1 cellular context compared by ENCODE assay signal in the genomic region with DNA sequence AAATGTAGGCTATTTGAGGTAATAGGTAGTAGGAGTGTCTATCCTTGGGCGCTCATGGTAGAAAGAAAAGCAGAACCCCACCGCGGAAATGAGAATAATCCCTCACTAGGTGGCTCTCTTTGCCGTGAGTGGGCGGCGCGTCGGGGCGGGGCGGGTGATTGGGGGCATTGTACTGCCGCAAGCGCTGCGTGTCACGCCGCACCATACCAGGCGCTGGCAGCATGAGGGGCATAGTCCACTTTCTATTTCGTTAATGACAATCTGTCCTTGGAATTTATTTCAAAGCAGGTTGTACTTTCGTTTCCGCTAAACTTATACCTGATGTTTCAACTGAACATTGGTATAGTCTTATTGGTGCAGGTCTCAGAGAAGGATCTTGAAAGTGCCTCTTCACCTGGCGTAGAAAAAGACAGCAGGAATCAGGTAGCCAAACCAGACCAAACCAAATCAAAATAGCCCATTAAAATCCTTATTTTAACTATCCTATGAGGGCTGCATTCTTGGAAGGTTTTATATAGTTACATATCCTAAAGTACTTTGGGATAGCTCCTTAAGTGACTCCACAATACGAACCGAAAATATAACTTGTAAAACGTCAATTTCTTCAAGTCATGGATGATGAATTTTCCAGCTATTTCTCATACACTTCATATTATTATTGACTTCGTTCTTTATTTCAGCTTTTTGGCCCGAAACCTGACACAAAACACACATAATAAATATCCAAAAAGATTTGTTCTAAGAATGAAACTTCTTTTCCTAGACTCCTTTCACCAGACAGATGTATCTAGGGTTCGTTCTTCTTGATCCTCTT.
TF ChIP-seq lines count a peak whose summit lies in the region.

No MANE protein-coding gene starts in this region.

TF ChIP-seq in HepG2, 621 proteins besides CTCF, POLR2A, EP300 and RAD21 (continued from another document and continues in another):
- TF ChIP-seq, protein P1, sequence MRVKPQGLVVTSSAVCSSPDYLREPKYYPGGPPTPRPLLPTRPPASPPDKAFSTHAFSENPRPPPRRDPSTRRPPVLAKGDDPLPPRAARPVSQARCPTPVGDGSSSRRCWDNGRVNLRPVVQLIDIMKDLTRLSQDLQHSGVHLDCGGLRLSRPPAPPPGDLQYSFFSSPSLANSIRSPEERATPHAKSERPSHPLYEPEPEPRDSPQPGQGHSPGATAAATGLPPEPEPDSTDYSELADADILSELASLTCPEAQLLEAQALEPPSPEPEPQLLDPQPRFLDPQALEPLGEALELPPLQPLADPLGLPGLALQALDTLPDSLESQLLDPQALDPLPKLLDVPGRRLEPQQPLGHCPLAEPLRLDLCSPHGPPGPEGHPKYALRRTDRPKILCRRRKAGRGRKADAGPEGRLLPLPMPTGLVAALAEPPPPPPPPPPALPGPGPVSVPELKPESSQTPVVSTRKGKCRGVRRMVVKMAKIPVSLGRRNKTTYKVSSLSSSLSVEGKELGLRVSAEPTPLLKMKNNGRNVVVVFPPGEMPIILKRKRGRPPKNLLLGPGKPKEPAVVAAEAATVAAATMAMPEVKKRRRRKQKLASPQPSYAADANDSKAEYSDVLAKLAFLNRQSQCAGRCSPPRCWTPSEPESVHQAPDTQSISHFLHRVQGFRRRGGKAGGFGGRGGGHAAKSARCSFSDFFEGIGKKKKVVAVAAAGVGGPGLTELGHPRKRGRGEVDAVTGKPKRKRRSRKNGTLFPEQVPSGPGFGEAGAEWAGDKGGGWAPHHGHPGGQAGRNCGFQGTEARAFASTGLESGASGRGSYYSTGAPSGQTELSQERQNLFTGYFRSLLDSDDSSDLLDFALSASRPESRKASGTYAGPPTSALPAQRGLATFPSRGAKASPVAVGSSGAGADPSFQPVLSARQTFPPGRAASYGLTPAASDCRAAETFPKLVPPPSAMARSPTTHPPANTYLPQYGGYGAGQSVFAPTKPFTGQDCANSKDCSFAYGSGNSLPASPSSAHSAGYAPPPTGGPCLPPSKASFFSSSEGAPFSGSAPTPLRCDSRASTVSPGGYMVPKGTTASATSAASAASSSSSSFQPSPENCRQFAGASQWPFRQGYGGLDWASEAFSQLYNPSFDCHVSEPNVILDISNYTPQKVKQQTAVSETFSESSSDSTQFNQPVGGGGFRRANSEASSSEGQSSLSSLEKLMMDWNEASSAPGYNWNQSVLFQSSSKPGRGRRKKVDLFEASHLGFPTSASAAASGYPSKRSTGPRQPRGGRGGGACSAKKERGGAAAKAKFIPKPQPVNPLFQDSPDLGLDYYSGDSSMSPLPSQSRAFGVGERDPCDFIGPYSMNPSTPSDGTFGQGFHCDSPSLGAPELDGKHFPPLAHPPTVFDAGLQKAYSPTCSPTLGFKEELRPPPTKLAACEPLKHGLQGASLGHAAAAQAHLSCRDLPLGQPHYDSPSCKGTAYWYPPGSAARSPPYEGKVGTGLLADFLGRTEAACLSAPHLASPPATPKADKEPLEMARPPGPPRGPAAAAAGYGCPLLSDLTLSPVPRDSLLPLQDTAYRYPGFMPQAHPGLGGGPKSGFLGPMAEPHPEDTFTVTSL (CRISPR knock-in tag; IDR thresholded peaks at IDR 0.05; ENCODE audit: borderline replicate concordance): peak; percentile 23; the same call in 1 of the 2 replicates
- TF ChIP-seq, protein P2, sequence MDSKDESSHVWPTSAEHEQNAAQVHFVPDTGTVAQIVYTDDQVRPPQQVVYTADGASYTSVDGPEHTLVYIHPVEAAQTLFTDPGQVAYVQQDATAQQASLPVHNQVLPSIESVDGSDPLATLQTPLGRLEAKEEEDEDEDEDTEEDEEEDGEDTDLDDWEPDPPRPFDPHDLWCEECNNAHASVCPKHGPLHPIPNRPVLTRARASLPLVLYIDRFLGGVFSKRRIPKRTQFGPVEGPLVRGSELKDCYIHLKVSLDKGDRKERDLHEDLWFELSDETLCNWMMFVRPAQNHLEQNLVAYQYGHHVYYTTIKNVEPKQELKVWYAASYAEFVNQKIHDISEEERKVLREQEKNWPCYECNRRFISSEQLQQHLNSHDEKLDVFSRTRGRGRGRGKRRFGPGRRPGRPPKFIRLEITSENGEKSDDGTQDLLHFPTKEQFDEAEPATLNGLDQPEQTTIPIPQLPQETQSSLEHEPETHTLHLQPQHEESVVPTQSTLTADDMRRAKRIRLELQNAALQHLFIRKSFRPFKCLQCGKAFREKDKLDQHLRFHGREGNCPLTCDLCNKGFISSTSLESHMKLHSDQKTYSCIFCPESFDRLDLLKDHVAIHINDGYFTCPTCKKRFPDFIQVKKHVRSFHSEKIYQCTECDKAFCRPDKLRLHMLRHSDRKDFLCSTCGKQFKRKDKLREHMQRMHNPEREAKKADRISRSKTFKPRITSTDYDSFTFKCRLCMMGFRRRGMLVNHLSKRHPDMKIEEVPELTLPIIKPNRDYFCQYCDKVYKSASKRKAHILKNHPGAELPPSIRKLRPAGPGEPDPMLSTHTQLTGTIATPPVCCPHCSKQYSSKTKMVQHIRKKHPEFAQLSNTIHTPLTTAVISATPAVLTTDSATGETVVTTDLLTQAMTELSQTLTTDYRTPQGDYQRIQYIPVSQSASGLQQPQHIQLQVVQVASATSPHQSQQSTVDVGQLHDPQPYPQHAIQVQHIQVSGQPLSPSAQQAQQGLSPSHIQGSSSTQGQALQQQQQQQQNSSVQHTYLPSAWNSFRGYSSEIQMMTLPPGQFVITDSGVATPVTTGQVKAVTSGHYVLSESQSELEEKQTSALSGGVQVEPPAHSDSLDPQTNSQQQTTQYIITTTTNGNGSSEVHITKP (CRISPR knock-in tag; IDR thresholded peaks at IDR 0.05; ENCODE audit: low read depth): peak; percentile 73; the same call in 1 of the 2 replicates
- no peak for TF ChIP-seq ZFYVE20 (CRISPR knock-in tag; IDR thresholded peaks at IDR 0.05; ENCODE audit: borderline replicate concordance, low read depth)
- TF ChIP-seq ZNF558 (CRISPR knock-in tag; IDR thresholded peaks at IDR 0.05; ENCODE audit: borderline replicate concordance): peak; percentile 62; the same call in 1 of the 2 replicates
- TF ChIP-seq KDM5B (CRISPR knock-in tag; IDR thresholded peaks at IDR 0.05; ENCODE audit: borderline replicate concordance): no peak; the same call in 1 of the 2 replicates
- peak; percentile 50; the same call in 1 of the 2 replicates for TF ChIP-seq ELF1 (CRISPR knock-in tag; IDR thresholded peaks at IDR 0.05)
- no peak for TF ChIP-seq ZNF709 (CRISPR knock-in tag; IDR thresholded peaks at IDR 0.05)
- no peak for TF ChIP-seq ZNF24 (IDR thresholded peaks at IDR 0.05)
- 0 out of 2 replicates have a peak, but pooled peaks have one; percentile 31 for TF ChIP-seq RFXANK (CRISPR knock-in tag; IDR thresholded peaks at IDR 0.05)
- TF ChIP-seq ZNF138 (CRISPR knock-in tag; IDR thresholded peaks at IDR 0.05; ENCODE audit: low read depth): no peak
- TF ChIP-seq ZNF326 (CRISPR knock-in tag; IDR thresholded peaks at IDR 0.05; ENCODE audit: borderline replicate concordance): no peak
- TF ChIP-seq TARDBP (CRISPR knock-in tag; IDR thresholded peaks at IDR 0.05): peak; percentile 76; the same call in 1 of the 2 replicates
- peak; percentile 73 for TF ChIP-seq PHF21A (CRISPR knock-in tag; IDR thresholded peaks at IDR 0.05)
- TF ChIP-seq ISL2 (CRISPR knock-in tag; IDR thresholded peaks at IDR 0.05): peak; percentile 44; the same call in 1 of the 2 replicates
- TF ChIP-seq, protein P3, sequence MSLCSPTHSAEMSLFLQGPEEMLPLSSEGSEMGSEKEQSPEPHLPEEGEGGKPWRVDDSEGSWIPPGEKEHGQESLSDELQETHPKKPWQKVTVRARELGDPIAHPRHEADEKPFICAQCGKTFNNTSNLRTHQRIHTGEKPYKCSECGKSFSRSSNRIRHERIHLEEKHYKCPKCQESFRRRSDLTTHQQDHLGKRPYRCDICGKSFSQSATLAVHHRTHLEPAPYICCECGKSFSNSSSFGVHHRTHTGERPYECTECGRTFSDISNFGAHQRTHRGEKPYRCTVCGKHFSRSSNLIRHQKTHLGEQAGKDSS (CRISPR knock-in tag; IDR thresholded peaks at IDR 0.05; ENCODE audit: borderline replicate concordance, low read depth): no peak
- no peak for TF ChIP-seq ZNF263 (CRISPR knock-in tag; IDR thresholded peaks at IDR 0.05)
- no peak for TF ChIP-seq IKZF1 (IDR thresholded peaks at IDR 0.05)
- TF ChIP-seq, protein P4, sequence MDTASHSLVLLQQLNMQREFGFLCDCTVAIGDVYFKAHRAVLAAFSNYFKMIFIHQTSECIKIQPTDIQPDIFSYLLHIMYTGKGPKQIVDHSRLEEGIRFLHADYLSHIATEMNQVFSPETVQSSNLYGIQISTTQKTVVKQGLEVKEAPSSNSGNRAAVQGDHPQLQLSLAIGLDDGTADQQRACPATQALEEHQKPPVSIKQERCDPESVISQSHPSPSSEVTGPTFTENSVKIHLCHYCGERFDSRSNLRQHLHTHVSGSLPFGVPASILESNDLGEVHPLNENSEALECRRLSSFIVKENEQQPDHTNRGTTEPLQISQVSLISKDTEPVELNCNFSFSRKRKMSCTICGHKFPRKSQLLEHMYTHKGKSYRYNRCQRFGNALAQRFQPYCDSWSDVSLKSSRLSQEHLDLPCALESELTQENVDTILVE (CRISPR knock-in tag; IDR thresholded peaks at IDR 0.05): peak; percentile 66; the same call in 1 of the 2 replicates
- TF ChIP-seq RXRB (CRISPR knock-in tag; IDR thresholded peaks at IDR 0.05; ENCODE audit: borderline replicate concordance): peak; percentile 69
- TF ChIP-seq FOXA3 (CRISPR knock-in tag; IDR thresholded peaks at IDR 0.05): peak; percentile 50
- TF ChIP-seq, protein P5, sequence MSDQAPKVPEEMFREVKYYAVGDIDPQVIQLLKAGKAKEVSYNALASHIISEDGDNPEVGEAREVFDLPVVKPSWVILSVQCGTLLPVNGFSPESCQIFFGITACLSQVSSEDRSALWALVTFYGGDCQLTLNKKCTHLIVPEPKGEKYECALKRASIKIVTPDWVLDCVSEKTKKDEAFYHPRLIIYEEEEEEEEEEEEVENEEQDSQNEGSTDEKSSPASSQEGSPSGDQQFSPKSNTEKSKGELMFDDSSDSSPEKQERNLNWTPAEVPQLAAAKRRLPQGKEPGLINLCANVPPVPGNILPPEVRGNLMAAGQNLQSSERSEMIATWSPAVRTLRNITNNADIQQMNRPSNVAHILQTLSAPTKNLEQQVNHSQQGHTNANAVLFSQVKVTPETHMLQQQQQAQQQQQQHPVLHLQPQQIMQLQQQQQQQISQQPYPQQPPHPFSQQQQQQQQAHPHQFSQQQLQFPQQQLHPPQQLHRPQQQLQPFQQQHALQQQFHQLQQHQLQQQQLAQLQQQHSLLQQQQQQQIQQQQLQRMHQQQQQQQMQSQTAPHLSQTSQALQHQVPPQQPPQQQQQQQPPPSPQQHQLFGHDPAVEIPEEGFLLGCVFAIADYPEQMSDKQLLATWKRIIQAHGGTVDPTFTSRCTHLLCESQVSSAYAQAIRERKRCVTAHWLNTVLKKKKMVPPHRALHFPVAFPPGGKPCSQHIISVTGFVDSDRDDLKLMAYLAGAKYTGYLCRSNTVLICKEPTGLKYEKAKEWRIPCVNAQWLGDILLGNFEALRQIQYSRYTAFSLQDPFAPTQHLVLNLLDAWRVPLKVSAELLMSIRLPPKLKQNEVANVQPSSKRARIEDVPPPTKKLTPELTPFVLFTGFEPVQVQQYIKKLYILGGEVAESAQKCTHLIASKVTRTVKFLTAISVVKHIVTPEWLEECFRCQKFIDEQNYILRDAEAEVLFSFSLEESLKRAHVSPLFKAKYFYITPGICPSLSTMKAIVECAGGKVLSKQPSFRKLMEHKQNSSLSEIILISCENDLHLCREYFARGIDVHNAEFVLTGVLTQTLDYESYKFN (CRISPR knock-in tag; conservative IDR thresholded peaks at IDR 0.05): peak; percentile 81; the same call in 1 of the 2 replicates
- 0 out of 2 replicates have a peak, but pooled peaks have one; percentile 43 for TF ChIP-seq ZFP90 (CRISPR knock-in tag; IDR thresholded peaks at IDR 0.05; ENCODE audit: borderline replicate concordance)
- no peak for TF ChIP-seq ZBTB8A (CRISPR knock-in tag; IDR thresholded peaks at IDR 0.05; ENCODE audit: borderline replicate concordance, low read depth)
- TF ChIP-seq, protein P6, sequence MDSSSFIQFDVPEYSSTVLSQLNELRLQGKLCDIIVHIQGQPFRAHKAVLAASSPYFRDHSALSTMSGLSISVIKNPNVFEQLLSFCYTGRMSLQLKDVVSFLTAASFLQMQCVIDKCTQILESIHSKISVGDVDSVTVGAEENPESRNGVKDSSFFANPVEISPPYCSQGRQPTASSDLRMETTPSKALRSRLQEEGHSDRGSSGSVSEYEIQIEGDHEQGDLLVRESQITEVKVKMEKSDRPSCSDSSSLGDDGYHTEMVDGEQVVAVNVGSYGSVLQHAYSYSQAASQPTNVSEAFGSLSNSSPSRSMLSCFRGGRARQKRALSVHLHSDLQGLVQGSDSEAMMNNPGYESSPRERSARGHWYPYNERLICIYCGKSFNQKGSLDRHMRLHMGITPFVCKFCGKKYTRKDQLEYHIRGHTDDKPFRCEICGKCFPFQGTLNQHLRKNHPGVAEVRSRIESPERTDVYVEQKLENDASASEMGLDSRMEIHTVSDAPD (CRISPR knock-in tag; IDR thresholded peaks at IDR 0.05): peak; percentile 59; the same call in 1 of the 2 replicates
- TF ChIP-seq STAG1 (CRISPR knock-in tag; IDR thresholded peaks at IDR 0.05): peak; percentile 67
- peak; percentile 58; the same call in 1 of the 2 replicates for TF ChIP-seq BRD4 (CRISPR knock-in tag; IDR thresholded peaks at IDR 0.05)
- no peak for TF ChIP-seq REXO4 (CRISPR knock-in tag; IDR thresholded peaks at IDR 0.05; ENCODE audit: borderline replicate concordance)
- TF ChIP-seq MIER3 (CRISPR knock-in tag; IDR thresholded peaks at IDR 0.05; ENCODE audit: borderline replicate concordance): peak; percentile 62; the same call in 1 of the 2 replicates
- TF ChIP-seq NR2C2 (CRISPR knock-in tag; IDR thresholded peaks at IDR 0.05; ENCODE audit: borderline replicate concordance): 0 out of 2 replicates have a peak, but pooled peaks have one; percentile 38
- no peak for TF ChIP-seq ZNF878 (CRISPR knock-in tag; IDR thresholded peaks at IDR 0.05)
- TF ChIP-seq KMT2A (CRISPR knock-in tag; IDR thresholded peaks at IDR 0.05): no peak
- TF ChIP-seq, protein P7, sequence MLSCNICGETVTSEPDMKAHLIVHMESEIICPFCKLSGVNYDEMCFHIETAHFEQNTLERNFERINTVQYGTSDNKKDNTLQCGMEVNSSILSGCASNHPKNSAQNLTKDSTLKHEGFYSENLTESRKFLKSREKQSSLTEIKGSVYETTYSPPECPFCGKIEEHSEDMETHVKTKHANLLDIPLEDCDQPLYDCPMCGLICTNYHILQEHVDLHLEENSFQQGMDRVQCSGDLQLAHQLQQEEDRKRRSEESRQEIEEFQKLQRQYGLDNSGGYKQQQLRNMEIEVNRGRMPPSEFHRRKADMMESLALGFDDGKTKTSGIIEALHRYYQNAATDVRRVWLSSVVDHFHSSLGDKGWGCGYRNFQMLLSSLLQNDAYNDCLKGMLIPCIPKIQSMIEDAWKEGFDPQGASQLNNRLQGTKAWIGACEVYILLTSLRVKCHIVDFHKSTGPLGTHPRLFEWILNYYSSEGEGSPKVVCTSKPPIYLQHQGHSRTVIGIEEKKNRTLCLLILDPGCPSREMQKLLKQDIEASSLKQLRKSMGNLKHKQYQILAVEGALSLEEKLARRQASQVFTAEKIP (CRISPR knock-in tag; IDR thresholded peaks at IDR 0.05; ENCODE audit: borderline replicate concordance): no peak
